ENCODE assay signal across 29 cellular contexts in the genomic region with DNA sequence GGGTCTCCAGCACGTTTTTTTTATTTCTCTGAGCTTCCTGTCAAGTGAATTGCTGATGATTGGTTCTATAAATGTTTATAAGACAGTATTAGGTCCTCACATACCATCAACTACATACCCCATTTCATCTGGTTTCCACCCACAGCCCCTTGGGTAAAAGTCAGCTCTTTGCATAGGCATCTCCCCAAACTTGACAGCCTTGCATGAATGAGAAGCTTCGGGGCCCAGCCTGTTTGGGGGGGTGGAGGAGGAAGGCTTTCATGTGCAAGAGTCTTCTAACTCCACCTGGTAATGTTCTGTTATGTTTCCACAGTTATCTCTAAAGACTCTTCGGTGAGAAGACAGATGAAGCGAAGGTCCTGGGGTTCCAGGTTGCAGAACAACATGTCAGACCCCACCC.
DNase-seq lines count a peak whose midpoint lies in the region; TF ChIP-seq lines count a peak whose summit lies in the region.
"Had no signal": no experiment of that assay in that cellular context is flagged by ENCODE, and none has a peak within 500 bp of the region (broad histone marks: within the 10 kb centered on the region; RNA-seq: fewer than 3 reads in every experiment).

No MANE protein-coding gene starts in this region.

- no peak for TF ChIP-seq POLR2A in esophagus muscularis mucosa (IDR thresholded peaks at IDR 0.05; ENCODE audit: low read depth)

- no peak overlapping the region for H3K4me3 ChIP-seq in esophagus muscularis mucosa
- H3K4me3 ChIP-seq: A549; BLaER1; BLaER1 treated with 17β-estradiol and CSF1 and Interleukin-3, amounts not matched to agents 10 nM and 100 nM had no signal

- peaks cover 0 to 8% (median 0%) of the 10 kb centered on the region in 4 donors for H3K36me3 ChIP-seq in esophagus muscularis mucosa
- H3K36me3 ChIP-seq: BE2C; BLaER1; BLaER1 treated with 17β-estradiol and CSF1 and Interleukin-3, amounts not matched to agents 10 nM and 100 nM had no signal

- no peak for TF ChIP-seq EP300 in esophagus muscularis mucosa (IDR thresholded peaks at IDR 0.05)

- H3K27me3 ChIP-seq in esophagus muscularis mucosa: no peaks in the 10 kb centered on the region
- H3K27me3 ChIP-seq: BE2C; BLaER1; BLaER1 treated with 17β-estradiol and CSF1 and Interleukin-3, amounts not matched to agents 10 nM and 100 nM had no signal

- WGBS in esophagus muscularis mucosa: 91% methylated on average over 4 of the region's 4 CpGs

- H3K9me3 ChIP-seq in esophagus muscularis mucosa: no peaks in the 10 kb centered on the region
- H3K9me3 ChIP-seq: A549; BE2C; BLaER1; BLaER1 treated with 17β-estradiol and CSF1 and Interleukin-3, amounts not matched to agents 10 nM and 100 nM; Caco-2 had no signal

- TF ChIP-seq CTCF in esophagus muscularis mucosa (IDR thresholded peaks at IDR 0.05): no peak

- DNase-seq in esophagus muscularis mucosa (ENCODE audit: extremely low spot score) (peak; percentile 90), iPS-NIHi7 (ENCODE audit: extremely low spot score) (peak; percentile 2), NCI-H69 (lab: John Stamatoyannopoulos, UW) (no peak), NCI-H2107 (lab: John Stamatoyannopoulos, UW) (no peak)
- DNase-seq: 8988T; ACHN; AML-193; BE2C; C1 segment of cervical spinal cord; Caco-2; Calu3; CD4-positive, alpha-beta memory T cell; CD4-positive, alpha-beta T cell; CD4-positive, CD25-positive, alpha-beta regulatory T cell; CD8-positive, alpha-beta memory T cell; CD8-positive, alpha-beta T cell; COR-L47; DMS 273 treated with DMSO at 0.1 percent for 48 hours; DMS153; DMS53; DMS79; DMS79 treated with DMSO at 0.1 percent for 48 hours; DND-41; EL had no signal

- intact Hi-C loops in esophagus muscularis mucosa (cut with DNase I): no loop called here

- peaks cover 4 to 15% (median 13%) of the 10 kb centered on the region in 4 donors for H3K4me1 ChIP-seq in esophagus muscularis mucosa
- H3K4me1 ChIP-seq: A549, BE2C, BLaER1, Caco-2 had no signal

- H3K27ac ChIP-seq in esophagus muscularis mucosa (replicated peaks in 1 of 4): no peak overlapping the region
- H3K27ac ChIP-seq: 22Rv1; A549; BLaER1; BLaER1 treated with 17β-estradiol and CSF1 and Interleukin-3, amounts not matched to agents 10 nM and 100 nM; C4-2B had no signal

Comparison
In these comparisons a context has a peak if more than half of its experiments do, and no peak if none do; other contexts are left out.
1. DNase-seq: peak in esophagus muscularis mucosa (single experiment) and iPS-NIHi7 (single experiment); none in NCI-H69 (single experiment) and NCI-H2107 (single experiment).